ENCODE assay signal across 1 cellular context in the genomic region with DNA sequence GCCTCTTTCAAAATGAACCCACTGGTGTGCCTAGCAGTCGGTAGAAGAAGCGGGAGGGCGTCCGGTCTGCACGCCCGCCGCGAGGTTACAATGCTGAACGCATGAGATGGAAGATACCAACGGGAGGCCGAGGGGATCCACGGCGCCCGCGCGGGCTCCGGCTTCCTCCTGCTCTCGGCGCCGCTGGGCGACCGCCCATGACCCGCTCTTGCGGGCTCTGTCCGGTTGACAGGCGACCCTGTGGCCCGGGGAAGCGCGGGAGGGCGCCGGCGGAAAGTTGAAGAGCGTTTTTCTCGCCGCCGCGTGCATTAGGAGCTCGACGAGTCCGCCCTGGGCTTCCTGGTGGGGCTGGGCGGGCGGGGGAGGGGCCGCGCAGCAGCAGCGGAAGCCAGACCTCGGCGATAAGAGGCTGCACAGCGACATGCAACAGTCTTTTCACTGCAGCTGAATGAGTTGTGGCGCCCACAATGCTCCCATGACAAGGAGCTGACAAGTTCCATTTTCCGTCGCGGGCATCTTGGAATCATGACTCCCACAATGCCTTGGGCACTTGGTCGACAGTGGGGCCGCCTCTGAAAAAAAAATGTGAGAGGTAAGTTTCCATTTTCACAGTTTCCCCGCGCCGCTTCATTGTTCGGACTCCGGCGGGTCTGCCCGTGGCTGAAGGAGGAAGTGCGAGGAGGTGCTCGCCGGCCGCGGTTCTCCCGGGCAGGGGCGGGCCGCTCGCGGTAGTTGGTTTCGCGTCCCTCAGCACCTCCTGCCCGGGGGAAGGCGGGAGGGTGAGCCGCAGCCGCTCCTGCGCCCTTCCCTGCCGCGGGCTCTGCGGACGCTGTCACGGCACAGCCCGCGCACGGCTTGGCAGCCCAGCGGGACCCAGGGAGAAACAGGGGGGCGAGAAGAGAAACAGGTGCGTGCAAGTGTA.
TF ChIP-seq lines count a peak whose summit lies in the region.

Gene MBNL1, plus strand, starts transcription at position 429 of the 922 bp plus-strand sequence. CDS start 31,265 bp downstream, outside the sequence.

TF ChIP-seq in GM12878, 131 proteins besides CTCF, POLR2A, EP300 and RAD21 (continued from another document and continues in another):
- TF ChIP-seq, protein P1, sequence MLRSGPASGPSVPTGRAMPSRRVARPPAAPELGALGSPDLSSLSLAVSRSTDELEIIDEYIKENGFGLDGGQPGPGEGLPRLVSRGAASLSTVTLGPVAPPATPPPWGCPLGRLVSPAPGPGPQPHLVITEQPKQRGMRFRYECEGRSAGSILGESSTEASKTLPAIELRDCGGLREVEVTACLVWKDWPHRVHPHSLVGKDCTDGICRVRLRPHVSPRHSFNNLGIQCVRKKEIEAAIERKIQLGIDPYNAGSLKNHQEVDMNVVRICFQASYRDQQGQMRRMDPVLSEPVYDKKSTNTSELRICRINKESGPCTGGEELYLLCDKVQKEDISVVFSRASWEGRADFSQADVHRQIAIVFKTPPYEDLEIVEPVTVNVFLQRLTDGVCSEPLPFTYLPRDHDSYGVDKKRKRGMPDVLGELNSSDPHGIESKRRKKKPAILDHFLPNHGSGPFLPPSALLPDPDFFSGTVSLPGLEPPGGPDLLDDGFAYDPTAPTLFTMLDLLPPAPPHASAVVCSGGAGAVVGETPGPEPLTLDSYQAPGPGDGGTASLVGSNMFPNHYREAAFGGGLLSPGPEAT (IDR thresholded peaks at IDR 0.05; ENCODE audit: low read depth) = peak; percentile 44; the same call in 1 of the 2 replicates
- TF ChIP-seq IKZF1 (conservative IDR thresholded peaks at IDR 0.05) = peak; percentile 88
- TF ChIP-seq MXI1 (IDR thresholded peaks at IDR 0.05; ENCODE audit: low read depth, low read length) = peak; percentile 59
- TF ChIP-seq POLR2AphosphoS5 (IDR thresholded peaks at IDR 0.05; ENCODE audit: low read length) = peak; percentile 95
- peak; percentile 95 for TF ChIP-seq ATF7 (IDR thresholded peaks at IDR 0.05; ENCODE audit: low read depth)
- no peak for TF ChIP-seq WRNIP1 (IDR thresholded peaks at IDR 0.05; ENCODE audit: borderline replicate concordance, low read depth, low read length)
- peak; percentile 69 for TF ChIP-seq RUNX3 (IDR thresholded peaks at IDR 0.05; ENCODE audit: low read length)
- 0 out of 2 replicates have a peak, but pooled peaks have one; percentile 31 for TF ChIP-seq RBBP5 (conservative IDR thresholded peaks at IDR 0.05)
- TF ChIP-seq KAT2A (conservative IDR thresholded peaks at IDR 0.05; ENCODE audit: control insufficient read depth, low read depth, low read length) = no peak
- TF ChIP-seq ZNF384 (IDR thresholded peaks at IDR 0.05; ENCODE audit: borderline replicate concordance, low read depth, low read length) = peak; percentile 72; the same call in 1 of the 2 replicates
- peak; percentile 85 for TF ChIP-seq SPI1 (IDR thresholded peaks at IDR 0.05; ENCODE audit: borderline replicate concordance, insufficient read depth, low read depth, low read length)
- TF ChIP-seq SREBF1 (IDR thresholded peaks at IDR 0.05; ENCODE audit: low read length) = peak; percentile 70; the same call in 1 of the 2 replicates
- no peak for TF ChIP-seq SUPT20H (IDR thresholded peaks at IDR 0.05; ENCODE audit: borderline replicate concordance, control insufficient read depth, low read depth, low read length)
- peak; percentile 88 for TF ChIP-seq BCLAF1 (IDR thresholded peaks at IDR 0.05)
- 0 out of 2 replicates have a peak, but pooled peaks have one; percentile 9 for TF ChIP-seq CREM (IDR thresholded peaks at IDR 0.05; ENCODE audit: low read depth)
- TF ChIP-seq CBX5 (IDR thresholded peaks at IDR 0.05; ENCODE audit: low read depth) = peak; percentile 48; the same call in 1 of the 2 replicates
- TF ChIP-seq, protein P2, sequence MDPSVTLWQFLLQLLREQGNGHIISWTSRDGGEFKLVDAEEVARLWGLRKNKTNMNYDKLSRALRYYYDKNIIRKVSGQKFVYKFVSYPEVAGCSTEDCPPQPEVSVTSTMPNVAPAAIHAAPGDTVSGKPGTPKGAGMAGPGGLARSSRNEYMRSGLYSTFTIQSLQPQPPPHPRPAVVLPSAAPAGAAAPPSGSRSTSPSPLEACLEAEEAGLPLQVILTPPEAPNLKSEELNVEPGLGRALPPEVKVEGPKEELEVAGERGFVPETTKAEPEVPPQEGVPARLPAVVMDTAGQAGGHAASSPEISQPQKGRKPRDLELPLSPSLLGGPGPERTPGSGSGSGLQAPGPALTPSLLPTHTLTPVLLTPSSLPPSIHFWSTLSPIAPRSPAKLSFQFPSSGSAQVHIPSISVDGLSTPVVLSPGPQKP (IDR thresholded peaks at IDR 0.05; ENCODE audit: low read depth, low read length) = 0 out of 2 replicates have a peak, but pooled peaks have one; percentile 14
- peak; percentile 75 for TF ChIP-seq TAF1 (IDR thresholded peaks at IDR 0.05; ENCODE audit: borderline replicate concordance, low read depth, low read length)
- TF ChIP-seq SMC3 (IDR thresholded peaks at IDR 0.05; ENCODE audit: borderline replicate concordance, low read length) = peak; percentile 29
- TF ChIP-seq, protein P3, sequence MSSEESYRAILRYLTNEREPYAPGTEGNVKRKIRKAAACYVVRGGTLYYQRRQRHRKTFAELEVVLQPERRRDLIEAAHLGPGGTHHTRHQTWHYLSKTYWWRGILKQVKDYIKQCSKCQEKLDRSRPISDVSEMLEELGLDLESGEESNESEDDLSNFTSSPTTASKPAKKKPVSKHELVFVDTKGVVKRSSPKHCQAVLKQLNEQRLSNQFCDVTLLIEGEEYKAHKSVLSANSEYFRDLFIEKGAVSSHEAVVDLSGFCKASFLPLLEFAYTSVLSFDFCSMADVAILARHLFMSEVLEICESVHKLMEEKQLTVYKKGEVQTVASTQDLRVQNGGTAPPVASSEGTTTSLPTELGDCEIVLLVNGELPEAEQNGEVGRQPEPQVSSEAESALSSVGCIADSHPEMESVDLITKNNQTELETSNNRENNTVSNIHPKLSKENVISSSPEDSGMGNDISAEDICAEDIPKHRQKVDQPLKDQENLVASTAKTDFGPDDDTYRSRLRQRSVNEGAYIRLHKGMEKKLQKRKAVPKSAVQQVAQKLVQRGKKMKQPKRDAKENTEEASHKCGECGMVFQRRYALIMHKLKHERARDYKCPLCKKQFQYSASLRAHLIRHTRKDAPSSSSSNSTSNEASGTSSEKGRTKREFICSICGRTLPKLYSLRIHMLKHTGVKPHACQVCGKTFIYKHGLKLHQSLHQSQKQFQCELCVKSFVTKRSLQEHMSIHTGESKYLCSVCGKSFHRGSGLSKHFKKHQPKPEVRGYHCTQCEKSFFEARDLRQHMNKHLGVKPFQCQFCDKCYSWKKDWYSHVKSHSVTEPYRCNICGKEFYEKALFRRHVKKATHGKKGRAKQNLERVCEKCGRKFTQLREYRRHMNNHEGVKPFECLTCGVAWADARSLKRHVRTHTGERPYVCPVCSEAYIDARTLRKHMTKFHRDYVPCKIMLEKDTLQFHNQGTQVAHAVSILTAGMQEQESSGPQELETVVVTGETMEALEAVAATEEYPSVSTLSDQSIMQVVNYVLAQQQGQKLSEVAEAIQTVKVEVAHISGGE (CRISPR knock-in tag; IDR thresholded peaks at IDR 0.05) = no peak
- TF ChIP-seq EGR1 (IDR thresholded peaks at IDR 0.05; ENCODE audit: borderline replicate concordance in 1 of 2, low read depth in 2 of 2, low read length in 2 of 2) = no peak
- TF ChIP-seq PAX5 (IDR thresholded peaks at IDR 0.05; ENCODE audit: borderline replicate concordance, low read depth, low read length) = 0 out of 2 replicates have a peak, but pooled peaks have one; percentile 16
- peak; percentile 76 for TF ChIP-seq ZNF207 (IDR thresholded peaks at IDR 0.05; ENCODE audit: borderline replicate concordance)
- TF ChIP-seq, protein P4, sequence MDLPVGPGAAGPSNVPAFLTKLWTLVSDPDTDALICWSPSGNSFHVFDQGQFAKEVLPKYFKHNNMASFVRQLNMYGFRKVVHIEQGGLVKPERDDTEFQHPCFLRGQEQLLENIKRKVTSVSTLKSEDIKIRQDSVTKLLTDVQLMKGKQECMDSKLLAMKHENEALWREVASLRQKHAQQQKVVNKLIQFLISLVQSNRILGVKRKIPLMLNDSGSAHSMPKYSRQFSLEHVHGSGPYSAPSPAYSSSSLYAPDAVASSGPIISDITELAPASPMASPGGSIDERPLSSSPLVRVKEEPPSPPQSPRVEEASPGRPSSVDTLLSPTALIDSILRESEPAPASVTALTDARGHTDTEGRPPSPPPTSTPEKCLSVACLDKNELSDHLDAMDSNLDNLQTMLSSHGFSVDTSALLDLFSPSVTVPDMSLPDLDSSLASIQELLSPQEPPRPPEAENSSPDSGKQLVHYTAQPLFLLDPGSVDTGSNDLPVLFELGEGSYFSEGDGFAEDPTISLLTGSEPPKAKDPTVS (IDR thresholded peaks at IDR 0.05; ENCODE audit: low read depth, low read length) = no peak
- peak; percentile 99; the same call in 1 of the 2 replicates for TF ChIP-seq ZBED1 (IDR thresholded peaks at IDR 0.05; ENCODE audit: borderline replicate concordance)
- TF ChIP-seq SRF (IDR thresholded peaks at IDR 0.05; ENCODE audit: low read depth in 2 of 2, low read length in 2 of 2) = no peak
- TF ChIP-seq PML (IDR thresholded peaks at IDR 0.05; ENCODE audit: low read length) = peak; percentile 31; the same call in 1 of the 2 replicates
- 0 out of 2 replicates have a peak, but pooled peaks have one; percentile 17 for TF ChIP-seq STAT1 (conservative IDR thresholded peaks at IDR 0.05)
- TF ChIP-seq, protein P5, sequence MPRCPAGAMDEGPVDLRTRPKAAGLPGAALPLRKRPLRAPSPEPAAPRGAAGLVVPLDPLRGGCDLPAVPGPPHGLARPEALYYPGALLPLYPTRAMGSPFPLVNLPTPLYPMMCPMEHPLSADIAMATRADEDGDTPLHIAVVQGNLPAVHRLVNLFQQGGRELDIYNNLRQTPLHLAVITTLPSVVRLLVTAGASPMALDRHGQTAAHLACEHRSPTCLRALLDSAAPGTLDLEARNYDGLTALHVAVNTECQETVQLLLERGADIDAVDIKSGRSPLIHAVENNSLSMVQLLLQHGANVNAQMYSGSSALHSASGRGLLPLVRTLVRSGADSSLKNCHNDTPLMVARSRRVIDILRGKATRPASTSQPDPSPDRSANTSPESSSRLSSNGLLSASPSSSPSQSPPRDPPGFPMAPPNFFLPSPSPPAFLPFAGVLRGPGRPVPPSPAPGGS (IDR thresholded peaks at IDR 0.05; ENCODE audit: borderline replicate concordance, insufficient read depth, low read depth, low read length, poor library complexity, severe bottlenecking) = peak; percentile 25
- peak; percentile 97 for TF ChIP-seq KLF5 (IDR thresholded peaks at IDR 0.05; ENCODE audit: partially characterized antibody)
- TF ChIP-seq SMAD5 (IDR thresholded peaks at IDR 0.05; ENCODE audit: low read depth) = peak; percentile 81
- TF ChIP-seq BACH1 (IDR thresholded peaks at IDR 0.05; ENCODE audit: borderline replicate concordance) = peak; percentile 59
- peak; percentile 15; the same call in 1 of the 2 replicates for TF ChIP-seq NR2F1 (conservative IDR thresholded peaks at IDR 0.05)
- peak; percentile 36; the same call in 1 of the 2 replicates for TF ChIP-seq RFX5 (IDR thresholded peaks at IDR 0.05; ENCODE audit: low read depth, low read length)
- TF ChIP-seq DPF2 (IDR thresholded peaks at IDR 0.05) = peak; percentile 88
- no peak for TF ChIP-seq PBX3 (IDR thresholded peaks at IDR 0.05; ENCODE audit: insufficient replicate concordance, low read depth, low read length)
- TF ChIP-seq, protein P6, sequence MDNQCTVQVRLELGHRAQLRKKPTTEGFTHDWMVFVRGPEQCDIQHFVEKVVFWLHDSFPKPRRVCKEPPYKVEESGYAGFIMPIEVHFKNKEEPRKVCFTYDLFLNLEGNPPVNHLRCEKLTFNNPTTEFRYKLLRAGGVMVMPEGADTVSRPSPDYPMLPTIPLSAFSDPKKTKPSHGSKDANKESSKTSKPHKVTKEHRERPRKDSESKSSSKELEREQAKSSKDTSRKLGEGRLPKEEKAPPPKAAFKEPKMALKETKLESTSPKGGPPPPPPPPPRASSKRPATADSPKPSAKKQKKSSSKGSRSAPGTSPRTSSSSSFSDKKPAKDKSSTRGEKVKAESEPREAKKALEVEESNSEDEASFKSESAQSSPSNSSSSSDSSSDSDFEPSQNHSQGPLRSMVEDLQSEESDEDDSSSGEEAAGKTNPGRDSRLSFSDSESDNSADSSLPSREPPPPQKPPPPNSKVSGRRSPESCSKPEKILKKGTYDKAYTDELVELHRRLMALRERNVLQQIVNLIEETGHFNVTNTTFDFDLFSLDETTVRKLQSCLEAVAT (IDR thresholded peaks at IDR 0.05) = peak; percentile 46; the same call in 1 of the 2 replicates
